9 cellular contexts compared by ENCODE assay signal in genomic region chr1:22275211-22275610, GRCh38.
"Had no signal": no experiment of that assay in that cellular context is flagged by ENCODE, and none has a peak within 500 bp of the region (broad histone marks: within the 10 kb centered on the region; RNA-seq: fewer than 3 reads in every experiment).

No MANE protein-coding gene starts in this region.

- H3K27ac ChIP-seq: gastrocnemius medialis, heart right ventricle, parathyroid adenoma, tibial artery had no signal

- H3K4me1 Mint-ChIP-seq: activated B cell treated with CpG ODN at 0.5 μM for 24 hours; activated CD4-positive, alpha-beta T cell treated with anti-CD3 and anti-CD28 coated beads, Interleukin-2, amount 10 ng/mL, durations not matched to agents 24 days and 14 days; T-helper 17 cell had no signal

- H3K9ac ChIP-seq: parathyroid adenoma had no signal

- H3K4me3 Mint-ChIP-seq: activated B cell treated with CpG ODN at 0.5 μM for 24 hours; activated CD4-positive, alpha-beta T cell treated with anti-CD3 and anti-CD28 coated beads, Interleukin-2, amount 10 ng/mL, durations not matched to agents 24 days and 14 days; activated naive CD4-positive, alpha-beta T cell treated with anti-CD3 and anti-CD28 coated beads for 36 hours; T-helper 17 cell had no signal

- H3K79me2 ChIP-seq: parathyroid adenoma had no signal

- H3K9me3 ChIP-seq: gastrocnemius medialis, tibial artery had no signal

- H3K4me1 ChIP-seq: gastrocnemius medialis, heart right ventricle, parathyroid adenoma had no signal

- H2AFZ ChIP-seq: parathyroid adenoma had no signal

- H3K4me3 ChIP-seq: gastrocnemius medialis, heart right ventricle, tibial artery had no signal

- H3K36me3 ChIP-seq: gastrocnemius medialis, heart right ventricle, tibial artery had no signal

- H3K27ac Mint-ChIP-seq: activated B cell treated with CpG ODN at 0.5 μM for 24 hours; activated CD4-positive, alpha-beta T cell treated with anti-CD3 and anti-CD28 coated beads, Interleukin-2, amount 10 ng/mL, durations not matched to agents 24 days and 14 days; activated naive CD4-positive, alpha-beta T cell treated with anti-CD3 and anti-CD28 coated beads for 36 hours; T-helper 17 cell had no signal

- FAIRE-seq: colon had no signal

- H3K9me3 Mint-ChIP-seq: activated CD4-positive, alpha-beta T cell treated with anti-CD3 and anti-CD28 coated beads, Interleukin-2, amount 10 ng/mL, durations not matched to agents 24 days and 14 days had no signal

- DNase-seq: tibial artery had no signal
